1 cellular context compared by ENCODE assay signal in the genomic region with DNA sequence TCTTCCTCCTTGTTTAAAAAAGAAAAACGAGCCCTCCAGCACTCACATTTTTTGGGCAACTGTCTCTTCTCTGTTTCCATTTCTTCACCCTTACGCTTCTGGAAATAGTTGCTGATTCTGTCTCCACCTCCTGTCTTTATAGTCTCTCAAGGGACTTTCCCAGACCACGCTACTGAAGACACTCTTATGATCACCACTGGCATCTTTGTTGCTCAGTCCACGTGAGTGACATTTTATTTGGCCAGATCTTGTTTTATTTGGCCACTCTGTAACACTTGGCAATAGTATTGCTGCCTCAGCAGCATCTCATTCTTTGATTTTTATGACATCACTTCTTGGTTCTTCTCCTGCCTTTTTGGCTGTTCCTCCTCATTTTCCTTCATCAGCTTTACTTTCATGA.
TF ChIP-seq lines count a peak whose summit lies in the region.

No MANE protein-coding gene starts in this region.

TF ChIP-seq in GM12878, 131 proteins besides CTCF, POLR2A, EP300 and RAD21:
- TF ChIP-seq, protein P1, sequence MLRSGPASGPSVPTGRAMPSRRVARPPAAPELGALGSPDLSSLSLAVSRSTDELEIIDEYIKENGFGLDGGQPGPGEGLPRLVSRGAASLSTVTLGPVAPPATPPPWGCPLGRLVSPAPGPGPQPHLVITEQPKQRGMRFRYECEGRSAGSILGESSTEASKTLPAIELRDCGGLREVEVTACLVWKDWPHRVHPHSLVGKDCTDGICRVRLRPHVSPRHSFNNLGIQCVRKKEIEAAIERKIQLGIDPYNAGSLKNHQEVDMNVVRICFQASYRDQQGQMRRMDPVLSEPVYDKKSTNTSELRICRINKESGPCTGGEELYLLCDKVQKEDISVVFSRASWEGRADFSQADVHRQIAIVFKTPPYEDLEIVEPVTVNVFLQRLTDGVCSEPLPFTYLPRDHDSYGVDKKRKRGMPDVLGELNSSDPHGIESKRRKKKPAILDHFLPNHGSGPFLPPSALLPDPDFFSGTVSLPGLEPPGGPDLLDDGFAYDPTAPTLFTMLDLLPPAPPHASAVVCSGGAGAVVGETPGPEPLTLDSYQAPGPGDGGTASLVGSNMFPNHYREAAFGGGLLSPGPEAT (IDR thresholded peaks at IDR 0.05; ENCODE audit: low read depth): peak; percentile 77; the same call in 1 of the 2 replicates
- TF ChIP-seq RELA (IDR thresholded peaks at IDR 0.05; ENCODE audit: borderline replicate concordance, partially characterized antibody) (peak; percentile 51), KDM1A (IDR thresholded peaks at IDR 0.05; ENCODE audit: borderline replicate concordance) (no peak), RUNX3 (IDR thresholded peaks at IDR 0.05; ENCODE audit: low read length) (peak; percentile 38; the same call in 1 of the 2 replicates), IKZF1 (conservative IDR thresholded peaks at IDR 0.05) (no peak), BHLHE40 (IDR thresholded peaks at IDR 0.05; ENCODE audit: borderline replicate concordance in 1 of 2, low read depth in 2 of 2, low read length in 1 of 2) (peak; percentile 45 to 67; a peak in 2 of 4 replicates), ZZZ3 (IDR thresholded peaks at IDR 0.05; ENCODE audit: control insufficient read depth, insufficient read length, low read depth) (no peak), SIX5 (IDR thresholded peaks at IDR 0.05; ENCODE audit: low read depth, low read length, severe bottlenecking) (no peak), WRNIP1 (IDR thresholded peaks at IDR 0.05; ENCODE audit: borderline replicate concordance, low read depth, low read length) (no peak), RFX5 (IDR thresholded peaks at IDR 0.05; ENCODE audit: low read depth, low read length) (no peak), ATF7 (IDR thresholded peaks at IDR 0.05; ENCODE audit: low read depth) (peak; percentile 84; the same call in 1 of the 2 replicates), HDGF (IDR thresholded peaks at IDR 0.05) (no peak), POLR2AphosphoS5 (IDR thresholded peaks at IDR 0.05; ENCODE audit: low read length) (peak; percentile 86), RAD51 (IDR thresholded peaks at IDR 0.05) (peak; percentile 11; the same call in 1 of the 2 replicates)
- TF ChIP-seq, protein P2, sequence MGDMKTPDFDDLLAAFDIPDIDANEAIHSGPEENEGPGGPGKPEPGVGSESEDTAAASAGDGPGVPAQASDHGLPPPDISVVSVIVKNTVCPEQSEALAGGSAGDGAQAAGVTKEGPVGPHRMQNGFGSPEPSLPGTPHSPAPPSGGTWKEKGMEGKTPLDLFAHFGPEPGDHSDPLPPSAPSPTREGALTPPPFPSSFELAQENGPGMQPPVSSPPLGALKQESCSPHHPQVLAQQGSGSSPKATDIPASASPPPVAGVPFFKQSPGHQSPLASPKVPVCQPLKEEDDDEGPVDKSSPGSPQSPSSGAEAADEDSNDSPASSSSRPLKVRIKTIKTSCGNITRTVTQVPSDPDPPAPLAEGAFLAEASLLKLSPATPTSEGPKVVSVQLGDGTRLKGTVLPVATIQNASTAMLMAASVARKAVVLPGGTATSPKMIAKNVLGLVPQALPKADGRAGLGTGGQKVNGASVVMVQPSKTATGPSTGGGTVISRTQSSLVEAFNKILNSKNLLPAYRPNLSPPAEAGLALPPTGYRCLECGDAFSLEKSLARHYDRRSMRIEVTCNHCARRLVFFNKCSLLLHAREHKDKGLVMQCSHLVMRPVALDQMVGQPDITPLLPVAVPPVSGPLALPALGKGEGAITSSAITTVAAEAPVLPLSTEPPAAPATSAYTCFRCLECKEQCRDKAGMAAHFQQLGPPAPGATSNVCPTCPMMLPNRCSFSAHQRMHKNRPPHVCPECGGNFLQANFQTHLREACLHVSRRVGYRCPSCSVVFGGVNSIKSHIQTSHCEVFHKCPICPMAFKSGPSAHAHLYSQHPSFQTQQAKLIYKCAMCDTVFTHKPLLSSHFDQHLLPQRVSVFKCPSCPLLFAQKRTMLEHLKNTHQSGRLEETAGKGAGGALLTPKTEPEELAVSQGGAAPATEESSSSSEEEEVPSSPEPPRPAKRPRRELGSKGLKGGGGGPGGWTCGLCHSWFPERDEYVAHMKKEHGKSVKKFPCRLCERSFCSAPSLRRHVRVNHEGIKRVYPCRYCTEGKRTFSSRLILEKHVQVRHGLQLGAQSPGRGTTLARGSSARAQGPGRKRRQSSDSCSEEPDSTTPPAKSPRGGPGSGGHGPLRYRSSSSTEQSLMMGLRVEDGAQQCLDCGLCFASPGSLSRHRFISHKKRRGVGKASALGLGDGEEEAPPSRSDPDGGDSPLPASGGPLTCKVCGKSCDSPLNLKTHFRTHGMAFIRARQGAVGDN (IDR thresholded peaks at IDR 0.05): peak; percentile 85
- TF ChIP-seq, protein P3, sequence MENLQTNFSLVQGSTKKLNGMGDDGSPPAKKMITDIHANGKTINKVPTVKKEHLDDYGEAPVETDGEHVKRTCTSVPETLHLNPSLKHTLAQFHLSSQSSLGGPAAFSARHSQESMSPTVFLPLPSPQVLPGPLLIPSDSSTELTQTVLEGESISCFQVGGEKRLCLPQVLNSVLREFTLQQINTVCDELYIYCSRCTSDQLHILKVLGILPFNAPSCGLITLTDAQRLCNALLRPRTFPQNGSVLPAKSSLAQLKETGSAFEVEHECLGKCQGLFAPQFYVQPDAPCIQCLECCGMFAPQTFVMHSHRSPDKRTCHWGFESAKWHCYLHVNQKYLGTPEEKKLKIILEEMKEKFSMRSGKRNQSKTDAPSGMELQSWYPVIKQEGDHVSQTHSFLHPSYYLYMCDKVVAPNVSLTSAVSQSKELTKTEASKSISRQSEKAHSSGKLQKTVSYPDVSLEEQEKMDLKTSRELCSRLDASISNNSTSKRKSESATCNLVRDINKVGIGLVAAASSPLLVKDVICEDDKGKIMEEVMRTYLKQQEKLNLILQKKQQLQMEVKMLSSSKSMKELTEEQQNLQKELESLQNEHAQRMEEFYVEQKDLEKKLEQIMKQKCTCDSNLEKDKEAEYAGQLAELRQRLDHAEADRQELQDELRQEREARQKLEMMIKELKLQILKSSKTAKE (IDR thresholded peaks at IDR 0.05; ENCODE audit: low read depth, poor library complexity, severe bottlenecking): no peak
- TF ChIP-seq, protein P4, sequence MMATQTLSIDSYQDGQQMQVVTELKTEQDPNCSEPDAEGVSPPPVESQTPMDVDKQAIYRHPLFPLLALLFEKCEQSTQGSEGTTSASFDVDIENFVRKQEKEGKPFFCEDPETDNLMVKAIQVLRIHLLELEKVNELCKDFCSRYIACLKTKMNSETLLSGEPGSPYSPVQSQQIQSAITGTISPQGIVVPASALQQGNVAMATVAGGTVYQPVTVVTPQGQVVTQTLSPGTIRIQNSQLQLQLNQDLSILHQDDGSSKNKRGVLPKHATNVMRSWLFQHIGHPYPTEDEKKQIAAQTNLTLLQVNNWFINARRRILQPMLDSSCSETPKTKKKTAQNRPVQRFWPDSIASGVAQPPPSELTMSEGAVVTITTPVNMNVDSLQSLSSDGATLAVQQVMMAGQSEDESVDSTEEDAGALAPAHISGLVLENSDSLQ (IDR thresholded peaks at IDR 0.05): peak; percentile 60; the same call in 1 of the 2 replicates
- TF ChIP-seq, protein P5, sequence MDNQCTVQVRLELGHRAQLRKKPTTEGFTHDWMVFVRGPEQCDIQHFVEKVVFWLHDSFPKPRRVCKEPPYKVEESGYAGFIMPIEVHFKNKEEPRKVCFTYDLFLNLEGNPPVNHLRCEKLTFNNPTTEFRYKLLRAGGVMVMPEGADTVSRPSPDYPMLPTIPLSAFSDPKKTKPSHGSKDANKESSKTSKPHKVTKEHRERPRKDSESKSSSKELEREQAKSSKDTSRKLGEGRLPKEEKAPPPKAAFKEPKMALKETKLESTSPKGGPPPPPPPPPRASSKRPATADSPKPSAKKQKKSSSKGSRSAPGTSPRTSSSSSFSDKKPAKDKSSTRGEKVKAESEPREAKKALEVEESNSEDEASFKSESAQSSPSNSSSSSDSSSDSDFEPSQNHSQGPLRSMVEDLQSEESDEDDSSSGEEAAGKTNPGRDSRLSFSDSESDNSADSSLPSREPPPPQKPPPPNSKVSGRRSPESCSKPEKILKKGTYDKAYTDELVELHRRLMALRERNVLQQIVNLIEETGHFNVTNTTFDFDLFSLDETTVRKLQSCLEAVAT (IDR thresholded peaks at IDR 0.05): 0 out of 2 replicates have a peak, but pooled peaks have one; percentile 43
- TF ChIP-seq, protein P6, sequence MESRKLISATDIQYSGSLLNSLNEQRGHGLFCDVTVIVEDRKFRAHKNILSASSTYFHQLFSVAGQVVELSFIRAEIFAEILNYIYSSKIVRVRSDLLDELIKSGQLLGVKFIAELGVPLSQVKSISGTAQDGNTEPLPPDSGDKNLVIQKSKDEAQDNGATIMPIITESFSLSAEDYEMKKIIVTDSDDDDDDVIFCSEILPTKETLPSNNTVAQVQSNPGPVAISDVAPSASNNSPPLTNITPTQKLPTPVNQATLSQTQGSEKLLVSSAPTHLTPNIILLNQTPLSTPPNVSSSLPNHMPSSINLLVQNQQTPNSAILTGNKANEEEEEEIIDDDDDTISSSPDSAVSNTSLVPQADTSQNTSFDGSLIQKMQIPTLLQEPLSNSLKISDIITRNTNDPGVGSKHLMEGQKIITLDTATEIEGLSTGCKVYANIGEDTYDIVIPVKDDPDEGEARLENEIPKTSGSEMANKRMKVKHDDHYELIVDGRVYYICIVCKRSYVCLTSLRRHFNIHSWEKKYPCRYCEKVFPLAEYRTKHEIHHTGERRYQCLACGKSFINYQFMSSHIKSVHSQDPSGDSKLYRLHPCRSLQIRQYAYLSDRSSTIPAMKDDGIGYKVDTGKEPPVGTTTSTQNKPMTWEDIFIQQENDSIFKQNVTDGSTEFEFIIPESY (IDR thresholded peaks at IDR 0.05): no peak
